In genomic region chr9:137213160-137214060, GRCh38 we compare ENCODE assay signal across 1 cellular context.
TF ChIP-seq lines count a peak whose summit lies in the region.

No MANE protein-coding gene starts in this region.

TF ChIP-seq in HepG2, 621 proteins besides CTCF, POLR2A, EP300 and RAD21:
- 0 out of 2 replicates have a peak, but pooled peaks have one; percentile 59 for TF ChIP-seq ZNF839 (CRISPR knock-in tag; IDR thresholded peaks at IDR 0.05; ENCODE audit: borderline replicate concordance)
- TF ChIP-seq GATAD2A (CRISPR knock-in tag; IDR thresholded peaks at IDR 0.05): no peak
- 0 out of 2 replicates have a peak, but pooled peaks have one; percentile 61 for TF ChIP-seq HNRNPL (IDR thresholded peaks at IDR 0.05; ENCODE audit: low read depth, low read length)
- peak; percentile 57 for TF ChIP-seq STAG1 (CRISPR knock-in tag; IDR thresholded peaks at IDR 0.05)
- TF ChIP-seq HMG20A (CRISPR knock-in tag; IDR thresholded peaks at IDR 0.05; ENCODE audit: borderline replicate concordance): no peak
- peak; percentile 30 for TF ChIP-seq ZNF687 (CRISPR knock-in tag; IDR thresholded peaks at IDR 0.05)
- no peak for TF ChIP-seq MAFG (CRISPR knock-in tag; IDR thresholded peaks at IDR 0.05)
- TF ChIP-seq CCAR2 (optimal IDR thresholded peaks at IDR 0.05; ENCODE audit: low read depth, low read length): no peak
- no peak for TF ChIP-seq GTF2F1 (IDR thresholded peaks at IDR 0.05; ENCODE audit: low read length)
- no peak for TF ChIP-seq CSRNP1 (CRISPR knock-in tag; IDR thresholded peaks at IDR 0.05)
- TF ChIP-seq ZNF703 (CRISPR knock-in tag; IDR thresholded peaks at IDR 0.05; ENCODE audit: borderline replicate concordance): no peak
- TF ChIP-seq NR3C1 (CRISPR knock-in tag; IDR thresholded peaks at IDR 0.05): no peak
- no peak for TF ChIP-seq BORCS8-MEF2B (CRISPR knock-in tag; IDR thresholded peaks at IDR 0.05)
- TF ChIP-seq SP2 (CRISPR knock-in tag; IDR thresholded peaks at IDR 0.05): no peak
- 0 out of 2 replicates have a peak, but pooled peaks have one; percentile 49 for TF ChIP-seq ZBTB4 (CRISPR knock-in tag; IDR thresholded peaks at IDR 0.05; ENCODE audit: borderline replicate concordance)
- no peak for TF ChIP-seq ZNF430 (CRISPR knock-in tag; IDR thresholded peaks at IDR 0.05)
